In the genomic region with DNA sequence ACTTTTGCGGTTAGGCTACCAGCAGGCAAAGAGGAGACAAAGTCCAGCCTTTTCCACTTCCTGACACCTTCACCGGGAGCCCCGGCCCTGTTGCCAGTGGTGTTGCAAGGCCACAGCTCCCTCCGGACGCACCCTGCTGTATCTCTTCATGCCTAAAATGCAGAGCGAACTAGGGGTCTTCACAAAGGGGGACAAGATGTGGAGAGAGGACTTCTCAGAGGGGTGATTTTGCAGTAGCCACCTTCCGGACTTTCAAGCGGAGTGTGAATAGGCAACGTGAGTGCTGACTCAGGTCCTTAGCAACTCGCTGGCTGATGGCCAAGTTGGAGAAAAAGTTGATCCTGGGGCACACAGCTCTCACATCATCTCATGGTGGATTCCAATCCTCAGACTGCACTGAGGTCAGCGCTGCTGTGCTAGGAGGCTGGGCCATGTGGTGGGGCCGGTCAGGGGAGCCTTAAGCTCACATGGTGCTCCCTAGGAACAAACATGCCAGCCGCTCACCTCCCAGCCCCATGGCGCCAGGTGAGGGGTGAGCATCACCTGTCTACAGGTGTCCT, we compare ENCODE assay signal across 15 cellular contexts.
DNase-seq lines count a peak whose midpoint lies in the region; ATAC-seq lines count a peak whose summit lies in the region.
"Had no signal": no experiment of that assay in that cellular context is flagged by ENCODE, and none has a peak within 500 bp of the region (broad histone marks: within the 10 kb centered on the region; RNA-seq: fewer than 3 reads in every experiment).

No MANE protein-coding gene starts in this region.

- peaks cover 0 to 7% of the 10 kb centered on the region in 2 donors for H3K4me1 ChIP-seq in aorta (ENCODE audit: control insufficient read depth in 1 of 2, insufficient read depth in 2 of 2, low read length in 2 of 2)
- H3K4me1 ChIP-seq: SJCRH30 had no signal

- 72 to 76% methylated on average over 14 of the region's 14 CpGs for WGBS in aorta, 2 donors

- H3K27me3 ChIP-seq in aorta (ENCODE audit: control insufficient read depth in 1 of 2, insufficient read depth in 2 of 2, low read length in 1 of 2), result no peaks in the 10 kb centered on the region
- H3K27me3 ChIP-seq: SJCRH30 had no signal

- no peaks in the 10 kb centered on the region for H3K36me3 ChIP-seq in aorta (ENCODE audit: control insufficient read depth in 1 of 2, insufficient read depth in 2 of 2, low read length in 1 of 2)
- H3K36me3 ChIP-seq: SJCRH30 had no signal

- H3K4me3 ChIP-seq in aorta (ENCODE audit: low read length in 2 of 2), result no peak overlapping the region
- H3K4me3 ChIP-seq: SJCRH30 had no signal

- intact Hi-C loops in aorta (cut with DNase I), result no loop called here

- H3K27ac ChIP-seq in aorta (ENCODE audit: low read depth in 1 of 2, low read length in 2 of 2), result no peak overlapping the region
- H3K27ac ChIP-seq: SJCRH30 had no signal

- no peaks in the 10 kb centered on the region for H3K9me3 ChIP-seq in aorta (ENCODE audit: control insufficient read depth, low read length)
- H3K9me3 ChIP-seq: SJCRH30 had no signal

- DNase-seq in AG08396 (ENCODE audit: low spot score) (peak; percentile 53), HT1080 (ENCODE audit: low read depth) (peak; percentile 48), astrocyte of the hippocampus (ENCODE audit: low read depth, low spot score) (peak; percentile 93), left lobe of liver (ENCODE audit: low spot score) (peak; percentile 62), aorta (no peak), amniotic stem cell (lab: John Stamatoyannopoulos, UW) (no peak), germinal center (ENCODE audit: low spot score) (no peak)
- DNase-seq: activated B cell treated with CpG ODN at 0.5 μM for 24 hours; activated T-cell treated with anti-CD3 and anti-CD28 coated beads, Interleukin-2, amount 50 U/mL, for 4 hours; kidney glomerular epithelial cell; NCI-H1048; NCI-H748 treated with DMSO at 0.1 percent for 48 hours; SJCRH30 had no signal

- peak; percentile 58 for ATAC-seq in left lobe of liver
- ATAC-seq in aorta (ENCODE audit: low FRiP score), result no peak
- no peak for ATAC-seq in HG02840 (IDR thresholded peaks at IDR 0.05; ENCODE audit: low FRiP score, unreplicated experiment)
- ATAC-seq: activated T-cell treated with anti-CD3 and anti-CD28 coated beads, Interleukin-2, amount 50 U/mL, for 4 hours; esophagus mucosa had no signal

Comparison
In these comparisons a context has a peak if more than half of its experiments do, and no peak if none do; other contexts are left out.
1. DNase-seq: peak in AG08396 (single experiment), HT1080 (single experiment), astrocyte of the hippocampus (single experiment) and left lobe of liver (single experiment); none in aorta (0 of 2), amniotic stem cell (single experiment) and germinal center (single experiment).